1 cellular context compared by ENCODE assay signal in genomic region chr10:86292462-86293322, GRCh38.
TF ChIP-seq lines count a peak whose summit lies in the region.

No MANE protein-coding gene starts in this region.

TF ChIP-seq in HEK293, 187 proteins besides CTCF, POLR2A, EP300 and RAD21 (continued from another document):
- TF ChIP-seq ZNF280C (tag by site-specific recombination; IDR thresholded peaks at IDR 0.05) (no peak), GFI1B (tag by site-specific recombination; IDR thresholded peaks at IDR 0.05) (no peak), HOXA7 (CRISPR knock-in tag; IDR thresholded peaks at IDR 0.05; ENCODE audit: borderline replicate concordance) (no peak), REST (tag by site-specific recombination; IDR thresholded peaks at IDR 0.05) (no peak), KLF7 (tag by site-specific recombination; IDR thresholded peaks at IDR 0.05; ENCODE audit: borderline replicate concordance) (no peak), ZNF146 (tag by site-specific recombination; IDR thresholded peaks at IDR 0.05) (no peak), ZNF302 (tag by site-specific recombination; IDR thresholded peaks at IDR 0.05; ENCODE audit: low read depth) (no peak), EGR2 (tag by site-specific recombination; IDR thresholded peaks at IDR 0.05; ENCODE audit: low read depth) (peak; percentile 100), ZNF112 (tag by site-specific recombination; IDR thresholded peaks at IDR 0.05) (no peak), ZNF404 (tag by site-specific recombination; IDR thresholded peaks at IDR 0.05) (no peak), IKZF3 (tag by site-specific recombination; IDR thresholded peaks at IDR 0.05) (no peak), ZBTB7A (tag by site-specific recombination; IDR thresholded peaks at IDR 0.05; ENCODE audit: low read depth) (no peak), ZNF223 (tag by site-specific recombination; IDR thresholded peaks at IDR 0.05) (peak; percentile 86), BCL11B (tag by site-specific recombination; IDR thresholded peaks at IDR 0.05; ENCODE audit: low read depth) (no peak), ZNF510 (tag by site-specific recombination; IDR thresholded peaks at IDR 0.05; ENCODE audit: insufficient replicate concordance) (no peak)
